Comparison of ENCODE assay signal across 9 cellular contexts in genomic region chr2:43542285-43542933, GRCh38. TPM values are rescaled to one million over a fixed set of nuclear protein-coding genes. Genes with fewer than 3 reads are reported as not detected.
DNase-seq lines count a peak whose midpoint lies in the region; ATAC-seq and TF ChIP-seq lines count a peak whose summit lies in the region.
"Had no signal": no experiment of that assay in that cellular context is flagged by ENCODE, and none has a peak within 500 bp of the region (broad histone marks: within the 10 kb centered on the region; RNA-seq: fewer than 3 reads in every experiment).

No MANE protein-coding gene starts in this region.

- H3K36me3 Mint-ChIP-seq in CD14-positive monocyte = peaks cover 2 to 17% of the 10 kb centered on the region in 2 donors
- H3K36me3 Mint-ChIP-seq: IgD-negative memory B cell had no signal

- peaks cover 0 to 2% (median 0%) of the 10 kb centered on the region in 7 donors for H3K9me3 Mint-ChIP-seq in CD14-positive monocyte
- H3K9me3 Mint-ChIP-seq: IgD-negative memory B cell had no signal

- peaks cover 35% of the 10 kb centered on the region for H3K4me1 Mint-ChIP-seq in CD14-positive monocyte

- DNase-seq in CD14-positive monocyte (ENCODE audit: low spot score) = no peak
- DNase-seq in HCEC 1CT = peak; percentile 49
- peak; percentile 69 for DNase-seq in RKO (ENCODE audit: low spot score)
- DNase-seq in erythroblast (lab: John Stamatoyannopoulos, UW) = peak; percentile 51 to 68
- DNase-seq in omental fat pad (ENCODE audit: low spot score) = no peak

- TF ChIP-seq CTCF in CD14-positive monocyte (IDR thresholded peaks at IDR 0.05) (peak; percentile 79), omental fat pad (IDR thresholded peaks at IDR 0.05) (peak in 1 of 3 donors; percentile 6)

- no peak overlapping the region for H3K27ac Mint-ChIP-seq in CD14-positive monocyte
- H3K27ac Mint-ChIP-seq: IgD-negative memory B cell had no signal

- H3K27me3 Mint-ChIP-seq in CD14-positive monocyte (ENCODE audit: low read depth in 3 of 3) = no peaks in the 10 kb centered on the region
- H3K27me3 Mint-ChIP-seq: IgD-negative memory B cell had no signal

- no peak overlapping the region for H3K4me3 Mint-ChIP-seq in CD14-positive monocyte
- H3K4me3 Mint-ChIP-seq: IgD-negative memory B cell had no signal

- no peak for TF ChIP-seq POLR2A in erythroblast (IDR thresholded peaks at IDR 0.05; ENCODE audit: low read length)

- intact Hi-C loops in CD14-positive monocyte (cut with micrococcal nuclease) = loop anchor here (5.0 to 10.0 kb wide), 3 partner anchors 315 to 688 kb away; partner anchors contain the start of gene ZFP36L2 (in 2 of the 2)

- ATAC-seq in omental fat pad (ENCODE audit: low FRiP score) (peak; percentile 64), GM21737 (IDR thresholded peaks at IDR 0.05; ENCODE audit: unreplicated experiment) (no peak), GM18498 (IDR thresholded peaks at IDR 0.05; ENCODE audit: unreplicated experiment) (no peak), HG03135 (IDR thresholded peaks at IDR 0.05; ENCODE audit: unreplicated experiment) (no peak)

RNA-seq across cellular contexts. Expression of gene THADA, which starts 53.4 kb away (rescaled TPM):
- polyA plus RNA-seq in CD14-positive monocyte = 1 to 10 TPM; 7.3 to 9.7 TPM
- total RNA-seq in omental fat pad = 10 to 100 TPM; 32.5 to 41.6 (median 39.0) TPM

Comparison
In these comparisons a context has a peak if more than half of its experiments do, and no peak if none do; other contexts are left out.
1. DNase-seq: peak in HCEC 1CT (single experiment), RKO (single experiment) and erythroblast (2 of 2); none in CD14-positive monocyte (single experiment) and omental fat pad (single experiment).